Comparison of ENCODE assay signal across 8 cellular contexts in the genomic region with DNA sequence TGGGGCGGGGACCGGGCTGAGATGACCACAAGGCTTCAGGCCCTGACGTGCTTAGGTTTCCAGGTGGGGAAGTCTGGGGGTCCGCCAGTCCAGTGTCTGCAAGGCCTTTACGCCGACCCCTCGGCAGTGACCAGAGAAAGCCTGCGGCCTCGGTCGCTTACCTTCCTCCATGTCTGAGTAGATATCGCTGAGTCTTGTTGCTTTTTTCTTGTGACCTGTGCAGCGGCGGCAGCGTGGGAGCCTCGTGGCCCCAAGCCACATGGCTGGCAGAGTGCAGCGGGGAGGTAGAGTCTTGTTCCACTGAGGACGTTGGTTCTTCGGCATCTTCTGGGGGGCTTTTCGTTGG. TPM values are rescaled to one million over a fixed set of nuclear protein-coding genes. Genes with fewer than 3 reads are reported as not detected.
DNase-seq lines count a peak whose midpoint lies in the region; ATAC-seq and TF ChIP-seq lines count a peak whose summit lies in the region.

No MANE protein-coding gene starts in this region.

- H3K4me3 ChIP-seq in A673 (ENCODE audit: low read depth, low read length, poor library complexity, severe bottlenecking): peak overlapping the region; percentile 73

- ATAC-seq in GM19324 (IDR thresholded peaks at IDR 0.05; ENCODE audit: low FRiP score, unreplicated experiment) (peak; percentile 5), HG03571 (IDR thresholded peaks at IDR 0.05; ENCODE audit: unreplicated experiment) (peak; percentile 12), left ventricle myocardium superior (peak; percentile 4)

- intact Hi-C loops in A673 (cut with micrococcal nuclease; ENCODE audit: unreplicated experiment): loop anchor here (2.0 to 5.0 kb wide), 2 partner anchors 20 to 350 kb away; partner anchors contain the start of genes ACTR1A, PPRC1 and SUFU
- intact Hi-C loops in activated T-helper 1 cell treated with anti-CD3 and anti-CD28 coated beads, Interleukin-12 subunit alpha, Interleukin-12 subunit beta, Interleukin-2, Interleukin-4 antibody, amounts not matched to agents 30 ng/mL and 10 ng/mL and 1 ng/mL, durations not matched to agents 14 hours and 24 hours and 36 hours (cut with micrococcal nuclease): loop anchor here (1.0 to 5.0 kb wide), 13 partner anchors 20 to 1214 kb away; partner anchors contain the start of genes ACTR1A, ARMH3, DPCD and GBF1
- intact Hi-C loops in left ventricle myocardium superior (cut with micrococcal nuclease): no loop called here

- H3K9me3 ChIP-seq in A673 (ENCODE audit: low read depth, low read length, poor library complexity, severe bottlenecking): no peaks in the 10 kb centered on the region

- TF ChIP-seq CTCF in A673 (conservative IDR thresholded peaks at IDR 0.05; ENCODE audit: low read depth, low read length) (no peak), GM10248 (IDR thresholded peaks at IDR 0.05; ENCODE audit: control extremely low read depth, extremely low read depth, low read depth, missing control alignments) (no peak)

- H3K36me3 ChIP-seq in A673 (ENCODE audit: insufficient read depth, low read length, poor library complexity, severe bottlenecking): peaks cover 52% of the 10 kb centered on the region

- peaks cover 63% of the 10 kb centered on the region for H3K36me3 Mint-ChIP-seq in activated T-helper 1 cell treated with anti-CD3 and anti-CD28 coated beads, Interleukin-12 subunit alpha, Interleukin-12 subunit beta, Interleukin-2, Interleukin-4 antibody, amounts not matched to agents 30 ng/mL and 10 ng/mL and 1 ng/mL, durations not matched to agents 14 hours and 24 hours and 36 hours (ENCODE audit: low read depth)

- H3K4me1 Mint-ChIP-seq in activated T-helper 1 cell treated with anti-CD3 and anti-CD28 coated beads, Interleukin-12 subunit alpha, Interleukin-12 subunit beta, Interleukin-2, Interleukin-4 antibody, amounts not matched to agents 30 ng/mL and 10 ng/mL and 1 ng/mL, durations not matched to agents 14 hours and 24 hours and 36 hours (ENCODE audit: low read depth): peaks cover 34% of the 10 kb centered on the region

- peak overlapping the region; percentile 98 for H3K4me3 Mint-ChIP-seq in activated T-helper 1 cell treated with anti-CD3 and anti-CD28 coated beads, Interleukin-12 subunit alpha, Interleukin-12 subunit beta, Interleukin-2, Interleukin-4 antibody, amounts not matched to agents 30 ng/mL and 10 ng/mL and 1 ng/mL, durations not matched to agents 14 hours and 24 hours and 36 hours

- POLR2A ChIA-PET in A673 (lab: Charles Lee; ENCODE audit: low non-redundant PET): interaction anchor here (1.0 kb wide), 1 partner anchor 8 kb away, joined by 4 read pairs; no protein-coding TSS in a partner anchor
- POLR2A ChIA-PET in GM10248 (lab: Yijun Ruan, JAX): interaction anchor here (1.0 to 2.5 kb wide), 3 partner anchors 13 to 16 kb away, joined by 3 to 12 read pairs (median 4); no protein-coding TSS in a partner anchor

- H3K27ac Mint-ChIP-seq in activated T-helper 1 cell treated with anti-CD3 and anti-CD28 coated beads, Interleukin-12 subunit alpha, Interleukin-12 subunit beta, Interleukin-2, Interleukin-4 antibody, amounts not matched to agents 30 ng/mL and 10 ng/mL and 1 ng/mL, durations not matched to agents 14 hours and 24 hours and 36 hours: peak overlapping the region; percentile 98

- H3K27ac ChIP-seq in A673 (ENCODE audit: low read depth, low read length, poor library complexity, severe bottlenecking): peak overlapping the region; percentile 93

- H3K27me3 ChIP-seq in A673 (replicated peaks; ENCODE audit: insufficient read depth, low read depth, low read length, poor library complexity): no peaks in the 10 kb centered on the region

- no TSS peak for BruUV-seq in A673 (replicated peaks; lab: Mats Ljungman, UMichigan)

- no peaks in the 10 kb centered on the region for H3K27me3 Mint-ChIP-seq in activated T-helper 1 cell treated with anti-CD3 and anti-CD28 coated beads, Interleukin-12 subunit alpha, Interleukin-12 subunit beta, Interleukin-2, Interleukin-4 antibody, amounts not matched to agents 30 ng/mL and 10 ng/mL and 1 ng/mL, durations not matched to agents 14 hours and 24 hours and 36 hours (ENCODE audit: insufficient read depth)

- CTCF ChIA-PET in A673 (lab: Charles Lee): no interaction called here
- CTCF ChIA-PET in GM10248 (lab: Yijun Ruan, JAX): interaction anchor here (1.5 to 3.9 kb wide), 6 partner anchors 14 to 326 kb away, joined by 3 to 17 read pairs (median 4); partner anchors contain the start of gene PPRC1

- H3K9me3 Mint-ChIP-seq in activated T-helper 1 cell treated with anti-CD3 and anti-CD28 coated beads, Interleukin-12 subunit alpha, Interleukin-12 subunit beta, Interleukin-2, Interleukin-4 antibody, amounts not matched to agents 30 ng/mL and 10 ng/mL and 1 ng/mL, durations not matched to agents 14 hours and 24 hours and 36 hours: no peaks in the 10 kb centered on the region

- DNase-seq in A673 (ENCODE audit: low spot score) (peak; percentile 40), left ventricle myocardium superior (no peak), NCI-H1105 treated with DMSO at 0.1 percent for 48 hours (lab: John Stamatoyannopoulos, UW) (no peak), GM10248 (ENCODE audit: extremely low spot score) (no peak)
- no peak for DNase-seq in activated T-helper 1 cell treated with anti-CD3 and anti-CD28 coated beads, Interleukin-12 subunit alpha, Interleukin-12 subunit beta, Interleukin-2, Interleukin-4 antibody, amounts not matched to agents 30 ng/mL and 10 ng/mL and 1 ng/mL, durations not matched to agents 14 hours and 24 hours and 36 hours (ENCODE audit: low spot score)
- peak; percentile 61 for DNase-seq in stimulated activated CD4-positive, alpha-beta T cell treated with anti-CD3 and anti-CD28 coated beads, Interleukin-12 subunit alpha, Interleukin-12 subunit beta, amount 100 ng/mL, for 4 hours

- H3K4me1 ChIP-seq in A673 (ENCODE audit: insufficient read depth, low read length, poor library complexity, severe bottlenecking): peaks cover 7% of the 10 kb centered on the region

RNA-seq across cellular contexts. Expression of gene NOLC1, which starts 0.3 kb away (rescaled TPM):
- 194 and 225 TPM in 2 replicates for total RNA-seq in A673 (2021)
- total RNA-seq in activated T-helper 1 cell treated with anti-CD3 and anti-CD28 coated beads, Interleukin-12 subunit alpha, Interleukin-12 subunit beta, Interleukin-2, Interleukin-4 antibody, amounts not matched to agents 30 ng/mL and 10 ng/mL and 1 ng/mL, durations not matched to agents 14 hours and 24 hours and 36 hours: 260 and 271 TPM in 2 replicates
- total RNA-seq in left ventricle myocardium superior: 31.2 TPM

RNA-seq across cellular contexts. Expression of gene PPRC1, which starts 19.7 kb away (rescaled TPM):
- 93.8 and 103 TPM in 2 replicates for total RNA-seq in A673 (2021)
- total RNA-seq in activated T-helper 1 cell treated with anti-CD3 and anti-CD28 coated beads, Interleukin-12 subunit alpha, Interleukin-12 subunit beta, Interleukin-2, Interleukin-4 antibody, amounts not matched to agents 30 ng/mL and 10 ng/mL and 1 ng/mL, durations not matched to agents 14 hours and 24 hours and 36 hours: 112 and 115 TPM in 2 replicates
- 13.1 TPM for total RNA-seq in left ventricle myocardium superior

RNA-seq across cellular contexts. Expression of gene LDB1, which starts 32.4 kb away (rescaled TPM):
- total RNA-seq in A673 (2021) (78.5 and 82.4 TPM in 2 replicates), left ventricle myocardium superior (70.7 TPM)
- 78.6 and 87.1 TPM in 2 replicates for total RNA-seq in activated T-helper 1 cell treated with anti-CD3 and anti-CD28 coated beads, Interleukin-12 subunit alpha, Interleukin-12 subunit beta, Interleukin-2, Interleukin-4 antibody, amounts not matched to agents 30 ng/mL and 10 ng/mL and 1 ng/mL, durations not matched to agents 14 hours and 24 hours and 36 hours

Comparison
In these comparisons a context has a peak if more than half of its experiments do, and no peak if none do; other contexts are left out.
1. DNase-seq: peak in A673 (single experiment) and stimulated activated CD4-positive, alpha-beta T cell treated with anti-CD3 and anti-CD28 coated beads, Interleukin-12 subunit alpha, Interleukin-12 subunit beta, amount 100 ng/mL, for 4 hours (single experiment); none in activated T-helper 1 cell treated with anti-CD3 and anti-CD28 coated beads, Interleukin-12 subunit alpha, Interleukin-12 subunit beta, Interleukin-2, Interleukin-4 antibody, amounts not matched to agents 30 ng/mL and 10 ng/mL and 1 ng/mL, durations not matched to agents 14 hours and 24 hours and 36 hours (single experiment), left ventricle myocardium superior (single experiment), NCI-H1105 treated with DMSO at 0.1 percent for 48 hours (single experiment) and GM10248 (single experiment).
2. Peak in every context shown above with its lines, with median percentiles within 50 percentile points of each other: ATAC-seq.